Comparison of ENCODE assay signal across 19 cellular contexts in the genomic region with DNA sequence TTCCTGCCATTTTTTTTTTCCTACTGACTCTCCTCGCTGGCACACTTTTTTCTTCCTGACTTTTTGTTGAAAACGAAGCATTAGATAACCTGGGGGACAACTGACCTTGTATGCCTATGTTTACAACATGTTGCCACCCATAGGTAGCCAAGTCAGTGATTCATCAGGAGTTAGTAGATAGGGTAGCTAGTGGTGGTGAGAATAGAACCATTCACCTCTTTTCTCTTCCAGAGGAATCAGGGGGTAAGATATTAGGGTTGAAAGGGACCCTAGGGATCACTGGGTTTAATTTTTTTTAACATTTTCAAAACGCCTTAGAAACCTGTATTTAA.
"Had no signal": no experiment of that assay in that cellular context is flagged by ENCODE, and none has a peak within 500 bp of the region (broad histone marks: within the 10 kb centered on the region; RNA-seq: fewer than 3 reads in every experiment).

No MANE protein-coding gene starts in this region.

- H3K27me3 Mint-ChIP-seq: stimulated activated memory B cell treated with anti-CD40 and anti-IgM and Interleukin-4, amounts not matched to agents 10 μg/mL and 1 μg/mL and 100 μg/mL, for 72 hours; stimulated activated naive CD8-positive, alpha-beta T cell treated with anti-CD3 and anti-CD28 coated beads, Interleukin-15, Interleukin-2, amounts not matched to agents 100 ng/mL and 50 ng/mL, for 24 hours had no signal

- H3K27me3 ChIP-seq: dorsolateral prefrontal cortex, heart left ventricle, spleen, tibial nerve had no signal

- H3K27ac ChIP-seq: dorsolateral prefrontal cortex, heart left ventricle, spleen, tibial nerve had no signal

- H3K4me1 Mint-ChIP-seq: memory B cell; natural killer cell; stimulated activated memory B cell treated with anti-CD40 and anti-IgM and Interleukin-4, amounts not matched to agents 10 μg/mL and 1 μg/mL and 100 μg/mL, for 72 hours had no signal

- H3K4me1 ChIP-seq: heart left ventricle, spleen, tibial nerve had no signal

- H3K4me3 Mint-ChIP-seq: memory B cell; mesothelial cell of epicardium; natural killer cell; stimulated activated memory B cell treated with anti-CD40 and anti-IgM and Interleukin-4, amounts not matched to agents 10 μg/mL and 1 μg/mL and 100 μg/mL, for 72 hours; stimulated activated naive CD8-positive, alpha-beta T cell treated with anti-CD3 and anti-CD28 coated beads, Interleukin-15, Interleukin-2, amounts not matched to agents 100 ng/mL and 50 ng/mL, for 24 hours had no signal

- H3K9me3 ChIP-seq: tibial nerve had no signal

- ATAC-seq: heart left ventricle; natural killer cell; sciatic nerve; stimulated activated memory B cell treated with anti-CD40 and anti-IgM and Interleukin-4, amounts not matched to agents 10 μg/mL and 1 μg/mL and 100 μg/mL, for 72 hours had no signal

- H3K27ac Mint-ChIP-seq: memory B cell; mesothelial cell of epicardium; natural killer cell; stimulated activated memory B cell treated with anti-CD40 and anti-IgM and Interleukin-4, amounts not matched to agents 10 μg/mL and 1 μg/mL and 100 μg/mL, for 72 hours; stimulated activated naive CD8-positive, alpha-beta T cell treated with anti-CD3 and anti-CD28 coated beads, Interleukin-15, Interleukin-2, amounts not matched to agents 100 ng/mL and 50 ng/mL, for 24 hours had no signal

- H3K4me3 ChIP-seq: dorsolateral prefrontal cortex, heart left ventricle, spleen, tibial nerve had no signal

- DNase-seq: cortex of kidney; dorsolateral prefrontal cortex; effector CD8-positive, alpha-beta T cell; foreskin melanocyte; heart left ventricle; hypothalamus; kidney glomerular epithelial cell; natural killer cell; occipital lobe; spleen; stimulated activated CD4-positive, alpha-beta T cell treated with anti-CD3 and anti-CD28 coated beads, Interleukin-15, amount 100 ng/mL, for 24 hours; stimulated activated CD4-positive, alpha-beta T cell treated with anti-CD3 and anti-CD28 coated beads, Interleukin-1b, Interleukin-23, amount 100 ng/mL, for 48 hours; stimulated activated CD4-positive, alpha-beta T cell treated with anti-CD3 and anti-CD28 coated beads, Interleukin-4, amount 100 ng/mL, for 24 hours had no signal

- H3K9me3 Mint-ChIP-seq: stimulated activated memory B cell treated with anti-CD40 and anti-IgM and Interleukin-4, amounts not matched to agents 10 μg/mL and 1 μg/mL and 100 μg/mL, for 72 hours had no signal

- H3K36me3 Mint-ChIP-seq: memory B cell; mesothelial cell of epicardium; natural killer cell; stimulated activated memory B cell treated with anti-CD40 and anti-IgM and Interleukin-4, amounts not matched to agents 10 μg/mL and 1 μg/mL and 100 μg/mL, for 72 hours had no signal

- H3K36me3 ChIP-seq: heart left ventricle, spleen, tibial nerve had no signal
